In the genomic region with DNA sequence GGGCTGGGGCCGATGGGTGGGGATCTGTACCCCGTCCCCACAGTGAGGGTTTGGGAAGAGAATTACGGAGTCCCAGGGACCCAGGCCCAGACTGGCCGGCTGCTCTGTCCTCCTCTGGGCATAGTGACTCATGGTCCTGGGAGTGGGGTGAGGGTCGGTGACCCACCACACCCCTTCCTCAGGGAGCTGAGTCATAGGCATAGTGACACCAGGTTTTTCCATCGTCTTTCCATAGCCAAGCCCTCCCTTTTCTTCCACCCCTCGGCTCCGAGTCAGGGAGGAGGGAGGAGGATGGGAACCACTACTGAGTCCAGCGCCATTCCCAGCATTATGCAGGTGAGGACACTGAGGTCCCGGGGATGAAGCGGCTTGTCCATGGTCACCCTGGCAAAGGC, we compare ENCODE assay signal across 11 cellular contexts. TPM values are rescaled to one million over a fixed set of nuclear protein-coding genes. Genes with fewer than 3 reads are reported as not detected.
DNase-seq lines count a peak whose midpoint lies in the region; ATAC-seq and TF ChIP-seq lines count a peak whose summit lies in the region.
"Had no signal": no experiment of that assay in that cellular context is flagged by ENCODE, and none has a peak within 500 bp of the region (broad histone marks: within the 10 kb centered on the region; RNA-seq: fewer than 3 reads in every experiment).

No MANE protein-coding gene starts in this region.

- H3K27ac ChIP-seq in psoas muscle: peak overlapping the region; percentile 38

- H3K9me3 ChIP-seq in adipocyte (ENCODE audit: control insufficient read depth, low read length) (no peaks in the 10 kb centered on the region), psoas muscle (no peaks in the 10 kb centered on the region)

- TF ChIP-seq CTCF in CD14-positive monocyte (IDR thresholded peaks at IDR 0.05): no peak
- TF ChIP-seq CTCF in glutamatergic neuron (IDR thresholded peaks at IDR 0.05; ENCODE audit: partially characterized antibody, unreplicated experiment): no peak
- no peak for TF ChIP-seq CTCF in psoas muscle (IDR thresholded peaks at IDR 0.05)
- no peak for TF ChIP-seq CTCF in GM20000 (IDR thresholded peaks at IDR 0.05; ENCODE audit: extremely low read depth, missing control alignments)
- no peak for TF ChIP-seq CTCF in natural killer cell (IDR thresholded peaks at IDR 0.05)

- 47 to 55% (median 53%) methylated on average over 9 to 11 of the region's 11 CpGs for WGBS in psoas muscle, 3 donors

- H3K27me3 Mint-ChIP-seq in CD14-positive monocyte (ENCODE audit: low read depth in 3 of 3): peaks cover 1 to 3% (median 2%) of the 10 kb centered on the region in 3 donors
- peaks cover 9% of the 10 kb centered on the region for H3K27me3 Mint-ChIP-seq in glutamatergic neuron (ENCODE audit: unreplicated experiment)
- H3K27me3 Mint-ChIP-seq in natural killer cell (ENCODE audit: low read depth in 2 of 2): peaks cover 0 to 5% of the 10 kb centered on the region in 2 donors

- H3K36me3 ChIP-seq in adipocyte (ENCODE audit: control insufficient read depth, insufficient read depth, low read length, severe bottlenecking): no peaks in the 10 kb centered on the region
- no peaks in the 10 kb centered on the region for H3K36me3 ChIP-seq in psoas muscle (ENCODE audit: insufficient read depth in 1 of 2, low read depth in 1 of 2)

- H3K4me3 ChIP-seq in adipocyte (ENCODE audit: low read length) (no peak overlapping the region), psoas muscle (no peak overlapping the region)

- ATAC-seq in psoas muscle: peak; percentile 21 to 65 (median 52)
- ATAC-seq in natural killer cell: no peak

- no peaks in the 10 kb centered on the region for H3K36me3 Mint-ChIP-seq in CD14-positive monocyte
- H3K36me3 Mint-ChIP-seq in glutamatergic neuron (ENCODE audit: unreplicated experiment): no peaks in the 10 kb centered on the region
- no peaks in the 10 kb centered on the region for H3K36me3 Mint-ChIP-seq in natural killer cell
- H3K36me3 Mint-ChIP-seq: CD4-positive, CD25-positive, alpha-beta regulatory T cell had no signal

- peak overlapping the region; percentile 78 for H3K9ac ChIP-seq in adipocyte (ENCODE audit: low read length)

- H3K27me3 ChIP-seq in adipocyte (replicated peaks; ENCODE audit: control insufficient read depth, insufficient read depth, low read length): no peaks in the 10 kb centered on the region
- H3K27me3 ChIP-seq in psoas muscle (ENCODE audit: insufficient read depth in 3 of 3, low read length in 2 of 3): no peaks in the 10 kb centered on the region

- DNase-seq in CD14-positive monocyte (ENCODE audit: low spot score) (peak; percentile 45), adipocyte (ENCODE audit: low read depth) (peak; percentile 30), glutamatergic neuron (peak; percentile 28), psoas muscle (peak; percentile 70 to 79), GM20000 (ENCODE audit: low spot score) (no peak), natural killer cell (no peak), NCI-H2081 treated with DMSO at 0.1 percent for 48 hours (lab: John Stamatoyannopoulos, UW) (no peak)
- no peak for DNase-seq in activated CD4-positive, alpha-beta T cell treated with anti-CD3 and anti-CD28 coated beads, Interleukin-2, amount 50 U/mL, for 48 hours
- DNase-seq: CD4-positive, CD25-positive, alpha-beta regulatory T cell; effector CD4-positive, alpha-beta T cell; NCI-H1436 had no signal

- H3K4me1 Mint-ChIP-seq in CD14-positive monocyte: peaks cover 4% of the 10 kb centered on the region
- H3K4me1 Mint-ChIP-seq in glutamatergic neuron (ENCODE audit: low read depth, unreplicated experiment): no peaks in the 10 kb centered on the region
- peaks cover 0 to 7% of the 10 kb centered on the region in 2 donors for H3K4me1 Mint-ChIP-seq in natural killer cell

- H3K4me3 Mint-ChIP-seq in CD14-positive monocyte (no peak overlapping the region), glutamatergic neuron (ENCODE audit: unreplicated experiment) (no peak overlapping the region), natural killer cell (no peak overlapping the region)
- H3K4me3 Mint-ChIP-seq: CD4-positive, CD25-positive, alpha-beta regulatory T cell had no signal

- H3K4me1 ChIP-seq in adipocyte (ENCODE audit: control insufficient read depth, insufficient read depth, low read length) (peaks cover 22% of the 10 kb centered on the region), psoas muscle (no peaks in the 10 kb centered on the region)

- no peaks in the 10 kb centered on the region for H3K9me3 Mint-ChIP-seq in CD14-positive monocyte
- H3K9me3 Mint-ChIP-seq in glutamatergic neuron (ENCODE audit: unreplicated experiment): no peaks in the 10 kb centered on the region
- no peaks in the 10 kb centered on the region for H3K9me3 Mint-ChIP-seq in natural killer cell
- H3K9me3 Mint-ChIP-seq: CD4-positive, CD25-positive, alpha-beta regulatory T cell had no signal

- intact Hi-C loops in CD14-positive monocyte (cut with micrococcal nuclease) (no loop called here), psoas muscle (cut with DNase I) (no loop called here), natural killer cell (cut with micrococcal nuclease) (no loop called here)

- H3K27ac Mint-ChIP-seq in CD14-positive monocyte: no peak overlapping the region
- H3K27ac Mint-ChIP-seq in glutamatergic neuron (ENCODE audit: unreplicated experiment): no peak overlapping the region
- H3K27ac Mint-ChIP-seq in natural killer cell: no peak overlapping the region
- H3K27ac Mint-ChIP-seq: CD4-positive, CD25-positive, alpha-beta regulatory T cell had no signal

RNA-seq across cellular contexts. Expression of a gene that starts 8.9 kb away (rescaled TPM):
- polyA plus RNA-seq in CD14-positive monocyte: not detected
- 0.64 TPM for total RNA-seq in glutamatergic neuron (ENCODE audit: unreplicated experiment)
- 1 to 10 TPM in 1 of 4 donors, under 1 TPM in 1, not detected in 2; 0.19 to 9.9 TPM for total RNA-seq in psoas muscle
- under 1 TPM in 2 of 3 donors, not detected in 1; 0.05 to 0.10 TPM for polyA plus RNA-seq in psoas muscle
- total RNA-seq in natural killer cell: under 1 TPM in 2 of 3 donors, not detected in 1; 0.28 to 0.43 TPM
- total RNA-seq: CD4-positive, CD25-positive, alpha-beta regulatory T cell had no signal
- polyA plus RNA-seq: CD4-positive, CD25-positive, alpha-beta regulatory T cell had no signal

RNA-seq across cellular contexts. Expression of a gene that starts 32.5 kb away (rescaled TPM):
- under 1 TPM in 1 of 2 donors, not detected in 1; 0.18 TPM for polyA plus RNA-seq in CD14-positive monocyte
- total RNA-seq in glutamatergic neuron (ENCODE audit: unreplicated experiment): 6.4 TPM
- 10 to 100 TPM in 1 of 4 donors, 1 to 10 TPM in 3; 5.6 to 12.6 (median 9.4) TPM for total RNA-seq in psoas muscle
- polyA plus RNA-seq in psoas muscle: 1 to 10 TPM; 2.6 to 3.3 (median 2.7) TPM
- 1 to 10 TPM; 4.0 to 5.1 (median 4.6) TPM for total RNA-seq in natural killer cell

Comparison
In these comparisons a context has a peak if more than half of its experiments do, and no peak if none do; other contexts are left out.
1. DNase-seq: peak in CD14-positive monocyte (single experiment), adipocyte (single experiment), glutamatergic neuron (single experiment) and psoas muscle (2 of 2); none in GM20000 (single experiment), natural killer cell (single experiment), activated CD4-positive, alpha-beta T cell treated with anti-CD3 and anti-CD28 coated beads, Interleukin-2, amount 50 U/mL, for 48 hours (0 of 2) and NCI-H2081 treated with DMSO at 0.1 percent for 48 hours (single experiment).
2. ATAC-seq: peak in psoas muscle (4 of 4); none in natural killer cell (0 of 3).